16 cellular contexts compared by ENCODE assay signal in genomic region chr3:189883113-189883753, GRCh38.
DNase-seq lines count a peak whose midpoint lies in the region; ATAC-seq, FAIRE-seq and TF ChIP-seq lines count a peak whose summit lies in the region.
"Had no signal": no experiment of that assay in that cellular context is flagged by ENCODE, and none has a peak within 500 bp of the region (broad histone marks: within the 10 kb centered on the region; RNA-seq: fewer than 3 reads in every experiment).

No MANE protein-coding gene starts in this region.

- intact Hi-C loops in lower leg skin (cut with DNase I; ENCODE audit: low total_unique reads): no loop called here

- peak; percentile 49 for DNase-seq in kidney tubule cell (ENCODE audit: low spot score)
- DNase-seq in lower leg skin (ENCODE audit: low spot score in 2 of 2): no peak
- no peak for DNase-seq in activated CD4-positive, alpha-beta T cell treated with anti-CD3 and anti-CD28 coated beads, Interleukin-2, amount 50 U/mL, for 4 hours
- DNase-seq in NCI-H1417 (lab: John Stamatoyannopoulos, UW): no peak
- no peak for DNase-seq in HTR-8/SVneo (ENCODE audit: insufficient read length, low spot score)
- DNase-seq: activated CD8-positive, alpha-beta T cell treated with anti-CD3 and anti-CD28 coated beads, Interleukin-2, amount 10 ng/mL, durations not matched to agents 7 days and 5 days; COR-L47; mesenchymal stem cell; NCI-H2171 treated with DMSO at 0.1 percent for 48 hours had no signal

- no peak for TF ChIP-seq POLR2A in lower leg skin (IDR thresholded peaks at IDR 0.05)

- 54 to 65% methylated on average over 4 of the region's 4 CpGs for WGBS in lower leg skin, 2 donors

- H3K4me3 ChIP-seq in lower leg skin (ENCODE audit: low read depth, poor library complexity, severe bottlenecking): no peak overlapping the region
- H3K4me3 ChIP-seq: cardiac muscle cell, skin epidermis, thoracic aorta had no signal

- no peak for FAIRE-seq in HTR-8/SVneo (lab: Jason Lieb, UNC)

- ATAC-seq in GM18909 (IDR thresholded peaks at IDR 0.05; ENCODE audit: poor library complexity, unreplicated experiment) (peak; percentile 79), GM21515 (IDR thresholded peaks at IDR 0.05; ENCODE audit: unreplicated experiment) (peak; percentile 59), HG03108 (IDR thresholded peaks at IDR 0.05; ENCODE audit: unreplicated experiment) (peak; percentile 82)
- ATAC-seq: activated CD8-positive, alpha-beta T cell treated with anti-CD3 and anti-CD28 coated beads, Interleukin-2, amount 10 ng/mL, durations not matched to agents 7 days and 5 days; esophagus mucosa had no signal

- TF ChIP-seq CTCF in lower leg skin (IDR thresholded peaks at IDR 0.05): no peak
